In genomic region chr3:129116482-129116946, GRCh38 we compare ENCODE assay signal across 1 cellular context.
TF ChIP-seq lines count a peak whose summit lies in the region.

No MANE protein-coding gene starts in this region.

TF ChIP-seq in GM23338, 12 proteins besides CTCF, POLR2A, EP300 and RAD21 (continued from another document):
- no peak for TF ChIP-seq ZNF462 (CRISPR knock-in tag; IDR thresholded peaks at IDR 0.05)
- TF ChIP-seq STAT1 (IDR thresholded peaks at IDR 0.05; ENCODE audit: unreplicated experiment): no peak
- TF ChIP-seq JUNB (IDR thresholded peaks at IDR 0.05; ENCODE audit: unreplicated experiment): no peak
- no peak for TF ChIP-seq REST (IDR thresholded peaks at IDR 0.05; ENCODE audit: unreplicated experiment)
TF ChIP-seq in GM23338: peak in this region for 0.
